Comparison of ENCODE assay signal across 31 cellular contexts in the genomic region with DNA sequence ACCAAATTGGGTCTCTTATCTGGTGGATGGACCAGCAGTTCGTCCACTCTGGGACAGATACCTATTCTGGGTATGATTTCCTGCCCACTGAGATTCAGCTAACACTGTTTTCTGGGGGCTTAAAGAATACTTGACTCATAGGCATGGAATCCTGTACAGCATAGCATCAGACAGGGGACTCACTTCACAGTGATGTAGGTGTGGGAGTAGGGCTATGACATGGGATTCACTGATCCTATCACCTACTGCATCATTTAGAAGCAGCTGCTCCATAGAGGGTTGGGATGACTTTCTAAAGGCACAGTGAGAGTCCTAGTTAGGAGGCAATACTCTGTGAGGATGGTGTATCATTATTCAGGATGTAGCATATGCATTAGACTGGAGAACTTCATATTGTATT.
"Had no signal": no experiment of that assay in that cellular context is flagged by ENCODE, and none has a peak within 500 bp of the region (broad histone marks: within the 10 kb centered on the region; RNA-seq: fewer than 3 reads in every experiment).

No MANE protein-coding gene starts in this region.

- DNase-seq: activated B cell treated with CpG ODN at 0.5 μM for 24 hours; activated CD4-positive, alpha-beta memory T cell treated with anti-CD3 and anti-CD28 coated beads, Interleukin-2, amount 10 ng/mL, durations not matched to agents 7 days and 5 days; activated CD4-positive, alpha-beta T cell treated with anti-CD3 and anti-CD28 coated beads, Interleukin-2, amount 10 ng/mL, durations not matched to agents 7 days and 5 days; activated CD4-positive, alpha-beta T cell treated with anti-CD3 and anti-CD28 coated beads, Interleukin-2, amount 50 U/mL, for 4 hours; activated CD8-positive, alpha-beta memory T cell treated with anti-CD3 and anti-CD28 coated beads, Interleukin-2, amount 50 U/mL, for 48 hours; activated effector memory CD4-positive, alpha-beta T cell treated with Interleukin-2 at 50 U/mL for 16 hours; activated gamma-delta T cell treated with Interleukin-2 at 50 U/mL for 16 hours; activated naive CD4-positive, alpha-beta T cell treated with anti-CD3 and anti-CD28 coated beads, Interleukin-2, amount 50 U/mL, for 16 hours; activated naive CD4-positive, alpha-beta T cell treated with Interleukin-2 at 50 U/mL for 16 hours; activated T-cell treated with anti-CD3 and anti-CD28 coated beads for 4 hours; activated T-cell treated with anti-CD3 and anti-CD28 coated beads, Interleukin-2, amount 50 U/mL, for 24 hours; activated T-cell treated with anti-CD3 and anti-CD28 coated beads, Interleukin-2, amount 50 U/mL, for 72 hours; amygdala; aorta; central memory CD4-positive, alpha-beta T cell; dorsolateral prefrontal cortex; effector memory CD4-positive, alpha-beta T cell; endodermal cell; erythroblast; foreskin keratinocyte; heart right ventricle; T-helper 1 cell; T-helper 17 cell; T1000; WERI-Rb-1 had no signal

- H3K4me3 Mint-ChIP-seq: activated B cell treated with CpG ODN at 0.5 μM for 24 hours; activated CD4-positive, alpha-beta memory T cell treated with anti-CD3 and anti-CD28 coated beads, Interleukin-2, amount 10 ng/mL, durations not matched to agents 7 days and 5 days; activated CD4-positive, alpha-beta T cell treated with anti-CD3 and anti-CD28 coated beads, Interleukin-2, amount 10 ng/mL, durations not matched to agents 7 days and 5 days; activated naive CD8-positive, alpha-beta T cell; activated T-cell treated with anti-CD3 and anti-CD28 coated beads, Interleukin-2, amount 50 U/mL, for 24 hours; activated T-cell treated with anti-CD3 and anti-CD28 coated beads, Interleukin-2, amount 50 U/mL, for 72 hours; brain; dendritic cell treated with granulocyte-macrophage colony-stimulating factor and Interleukin-4, amounts not matched to agents 40 ng/mL and 50 ng/mL, for 4 days; endodermal cell; T-helper 17 cell; T-helper 2 cell treated with Interferon-gamma antibody and Interleukin-4, amounts not matched to agents 5 μg/mL and 100 μg/mL, for 36 hours had no signal

- H3K36me3 Mint-ChIP-seq: brain had no signal

- ATAC-seq: activated CD4-positive, CD25-positive, alpha-beta regulatory T cell treated with anti-CD3 and anti-CD28 coated beads, Interleukin-2, amount 50 U/mL, for 24 hours; activated T-cell treated with anti-CD3 and anti-CD28 coated beads, Interleukin-2, amount 50 U/mL, for 72 hours; foreskin keratinocyte; gastroesophageal sphincter; heart right ventricle; T-helper 17 cell had no signal

- H3K9me3 Mint-ChIP-seq: activated B cell treated with CpG ODN at 0.5 μM for 24 hours; activated T-cell treated with anti-CD3 and anti-CD28 coated beads, Interleukin-2, amount 50 U/mL, for 24 hours; brain; dendritic cell treated with granulocyte-macrophage colony-stimulating factor and Interleukin-4, amounts not matched to agents 40 ng/mL and 50 ng/mL, for 4 days; endodermal cell had no signal

- H3K27me3 Mint-ChIP-seq: activated B cell treated with CpG ODN at 0.5 μM for 24 hours; activated CD4-positive, alpha-beta T cell treated with anti-CD3 and anti-CD28 coated beads, Interleukin-2, amount 10 ng/mL, durations not matched to agents 7 days and 5 days; activated naive CD8-positive, alpha-beta T cell; activated T-cell treated with anti-CD3 and anti-CD28 coated beads, Interleukin-2, amount 50 U/mL, for 24 hours; brain had no signal

- H3K4me1 Mint-ChIP-seq: endodermal cell had no signal

- H3K27ac Mint-ChIP-seq: activated B cell treated with CpG ODN at 0.5 μM for 24 hours; activated CD4-positive, alpha-beta memory T cell treated with anti-CD3 and anti-CD28 coated beads, Interleukin-2, amount 10 ng/mL, durations not matched to agents 7 days and 5 days; activated CD4-positive, alpha-beta T cell treated with anti-CD3 and anti-CD28 coated beads, Interleukin-2, amount 10 ng/mL, durations not matched to agents 7 days and 5 days; activated naive CD8-positive, alpha-beta T cell; activated T-cell treated with anti-CD3 and anti-CD28 coated beads, Interleukin-2, amount 50 U/mL, for 24 hours; activated T-cell treated with anti-CD3 and anti-CD28 coated beads, Interleukin-2, amount 50 U/mL, for 72 hours; brain; dendritic cell treated with granulocyte-macrophage colony-stimulating factor and Interleukin-4, amounts not matched to agents 40 ng/mL and 50 ng/mL, for 4 days; endodermal cell; T-helper 17 cell; T-helper 2 cell treated with Interferon-gamma antibody and Interleukin-4, amounts not matched to agents 5 μg/mL and 100 μg/mL, for 36 hours had no signal
